In genomic region chr16:72241930-72242329, GRCh38 we compare ENCODE assay signal across 8 cellular contexts.
DNase-seq lines count a peak whose midpoint lies in the region; ATAC-seq, FAIRE-seq and TF ChIP-seq lines count a peak whose summit lies in the region.

No MANE protein-coding gene starts in this region.

- no peak overlapping the region for H3K27ac ChIP-seq in H1 (ENCODE audit: low read depth, low read length)

- POLR2A ChIA-PET in HEK293T (lab: Yijun Ruan, JAX), result no interaction called here
- POLR2A ChIA-PET in H1 (lab: Charles Lee; ENCODE audit: partially characterized antibody), result no interaction called here

- 62% methylated on average over 7 of the region's 7 CpGs; no CpG with 5 or more reads in 1 of the 2 experiments for WGBS in H1 (ENCODE audit: extremely low coverage in 1 of 2, insufficient coverage in 1 of 2, insufficient read length in 1 of 2, insufficient replicate concordance in 2 of 2, low coverage in 1 of 2, low lambda C conversion rate in 2 of 2, missing lambda C conversion rate in 1 of 2), 2 experiments

- H4K5ac ChIP-seq in H1 (ENCODE audit: insufficient read length, low read depth, low read length), result no peak overlapping the region

- no peak overlapping the region for H2BK20ac ChIP-seq in H1 (ENCODE audit: low read length)

- no peak overlapping the region for H2BK5ac ChIP-seq in H1 (ENCODE audit: low read depth, low read length)

- H3K9ac ChIP-seq in NT2/D1 (ENCODE audit: insufficient read length, low read depth) (no peak overlapping the region), H1 (replicated peaks in 1 of 4; ENCODE audit: extremely low read depth in 1 of 4, low read depth in 3 of 4, low read length in 3 of 4) (no peak overlapping the region)

- no peak overlapping the region for H4K91ac ChIP-seq in H1 (replicated peaks; ENCODE audit: insufficient read length, low read length)

- CTCF ChIA-PET in HEK293T (lab: Yijun Ruan, JAX) (interaction anchor here (0.7 kb wide), 1 partner anchor 9 kb away, joined by 3 read pairs; no protein-coding TSS in a partner anchor), H1 (lab: Charles Lee; ENCODE audit: partially characterized antibody) (interaction anchor here (0.6 to 2.9 kb wide), 16 partner anchors 11 to 614 kb away, joined by 3 to 18 read pairs (median 3); no protein-coding TSS in a partner anchor)

- peak; percentile 95 for FAIRE-seq in H1 (lab: Jason Lieb, UNC)

- H3K4me1 ChIP-seq in NT2/D1 (ENCODE audit: insufficient read depth, insufficient read length) (no peaks in the 10 kb centered on the region), H1 (replicated peaks in 1 of 4; ENCODE audit: control insufficient read depth in 3 of 4, insufficient read depth in 4 of 4, low read length in 3 of 4) (no peaks in the 10 kb centered on the region)

- H3K18ac ChIP-seq in H1 (ENCODE audit: extremely low read depth, low read length), result no peak overlapping the region

- 0 out of 2 replicates have a peak, but pooled peaks cover 3% of the 10 kb centered on the region for H3K9me3 ChIP-seq in NT2/D1 (ENCODE audit: insufficient read depth, low read length)
- H3K9me3 ChIP-seq in H1 (ENCODE audit: insufficient read depth in 2 of 2, low read depth in 1 of 2, low read length in 1 of 2), result no peaks in the 10 kb centered on the region

- H2AFZ ChIP-seq in H1 (ENCODE audit: low read length), result peak overlapping the region; percentile 74; the same call in 1 of the 2 replicates

- TF ChIP-seq RAD21 in H1 (IDR thresholded peaks at IDR 0.05 in 1 of 2, conservative IDR thresholded peaks at IDR 0.05 in 1 of 2; ENCODE audit: low read depth in 2 of 2, low read length in 2 of 2), result peak; percentile 90 to 91

- no peaks in the 10 kb centered on the region for H4K20me1 ChIP-seq in H1 (replicated peaks in 1 of 2; ENCODE audit: control insufficient read depth in 1 of 2, insufficient read depth in 2 of 2, low read length in 2 of 2)

- no peak for TF ChIP-seq POLR2A in H1 (IDR thresholded peaks at IDR 0.05; ENCODE audit: control extremely low read depth in 1 of 2, low read depth in 2 of 2, low read length in 2 of 2)

- no peak overlapping the region for H3K4me2 ChIP-seq in H1 (ENCODE audit: insufficient read depth in 1 of 2, low read depth in 2 of 2, low read length in 2 of 2)

- no peak overlapping the region for H2BK120ac ChIP-seq in H1 (replicated peaks; ENCODE audit: low read depth, low read length)

- H3K23ac ChIP-seq in H1 (ENCODE audit: insufficient read length), result no peak overlapping the region

- TF ChIP-seq EP300 in H1 (IDR thresholded peaks at IDR 0.05; ENCODE audit: borderline replicate concordance in 1 of 2, low read depth in 2 of 2, low read length in 2 of 2), result no peak

- no peak overlapping the region for H3K56ac ChIP-seq in H1 (replicated peaks; ENCODE audit: insufficient read length, low read depth, low read length)

- TF ChIP-seq CTCF in H1 (IDR thresholded peaks at IDR 0.05; ENCODE audit: control extremely low read depth in 1 of 3, insufficient read depth in 1 of 3, low read depth in 1 of 3, low read length in 3 of 3), result peak; percentile 69 to 84 (median 71)

- H3K27me3 ChIP-seq in NT2/D1 (ENCODE audit: insufficient read depth, insufficient read length) (no peaks in the 10 kb centered on the region), H1 (replicated peaks in 1 of 4; ENCODE audit: control insufficient read depth in 3 of 4, extremely low read depth in 1 of 4, insufficient read depth in 3 of 4, low read length in 3 of 4) (no peaks in the 10 kb centered on the region)

- H3K14ac ChIP-seq in H1 (ENCODE audit: insufficient read length), result no peak overlapping the region

- no peak overlapping the region for H4K8ac ChIP-seq in H1 (ENCODE audit: extremely low read depth, insufficient read depth, low read length)

- H3K79me2 ChIP-seq in H1 (ENCODE audit: control insufficient read depth in 1 of 2, insufficient read depth in 2 of 2, low read length in 2 of 2), result no peaks in the 10 kb centered on the region

- H3K36me3 ChIP-seq in NT2/D1 (ENCODE audit: insufficient read depth, insufficient read length, low read length) (no peaks in the 10 kb centered on the region), H1 (ENCODE audit: control insufficient read depth in 2 of 4, insufficient read depth in 4 of 4, low read length in 3 of 4) (no peaks in the 10 kb centered on the region)

- ATAC-seq in GM21367 (IDR thresholded peaks at IDR 0.05; ENCODE audit: unreplicated experiment) (no peak), GM21526 (IDR thresholded peaks at IDR 0.05; ENCODE audit: low FRiP score, unreplicated experiment) (no peak), HG03571 (IDR thresholded peaks at IDR 0.05; ENCODE audit: unreplicated experiment) (no peak)

- no peaks in the 10 kb centered on the region; the same call in 1 of the 2 replicates for H3K23me2 ChIP-seq in H1 (ENCODE audit: low read depth, low read length)

- H2AK5ac ChIP-seq in H1 (ENCODE audit: low read depth, low read length), result no peak overlapping the region

- no peaks in the 10 kb centered on the region for H3K79me1 ChIP-seq in H1 (ENCODE audit: low read depth, low read length)

- H2BK15ac ChIP-seq in H1 (ENCODE audit: low read length), result no peak overlapping the region

- DNase-seq in DMS 273 (lab: John Stamatoyannopoulos, UW; ENCODE audit: unreplicated experiment) (peak; percentile 80), HEK293T (ENCODE audit: extremely low spot score) (peak; percentile 63), NT2/D1 (ENCODE audit: low read depth, low spot score) (peak; percentile 23), H1 (ENCODE audit: low read depth in 1 of 2, low spot score in 2 of 2) (no peak), myocyte (ENCODE audit: low read depth) (peak; percentile 61)

- no peak overlapping the region for H2BK12ac ChIP-seq in H1 (ENCODE audit: low read depth, low read length)

- H3K4me3 ChIP-seq in NT2/D1 (ENCODE audit: insufficient read length, low read depth) (no peak overlapping the region), H1 (ENCODE audit: extremely low read depth in 1 of 4, insufficient read depth in 2 of 4, low read depth in 3 of 4, low read length in 4 of 4) (no peak overlapping the region)

- H3K4ac ChIP-seq in H1 (replicated peaks; ENCODE audit: insufficient read length, low read depth, low read length), result no peak overlapping the region

TF ChIP-seq in HEK293T, 16 proteins besides CTCF, POLR2A, EP300 and RAD21:
- TF ChIP-seq FOXA1 (IDR thresholded peaks at IDR 0.05) (no peak), ELF4 (IDR thresholded peaks at IDR 0.05) (no peak), PKNOX1 (IDR thresholded peaks at IDR 0.05) (peak; percentile 76), ARNT (IDR thresholded peaks at IDR 0.05) (no peak), NFRKB (IDR thresholded peaks at IDR 0.05) (no peak), FOXK2 (IDR thresholded peaks at IDR 0.05) (no peak), TARDBP (IDR thresholded peaks at IDR 0.05) (no peak), L3MBTL2 (conservative IDR thresholded peaks at IDR 0.05) (no peak)

TF ChIP-seq in H1, 55 proteins besides CTCF, POLR2A, EP300 and RAD21:
- TF ChIP-seq CTBP2 (IDR thresholded peaks at IDR 0.05; ENCODE audit: borderline replicate concordance, insufficient read depth, insufficient read length, low read length) (no peak), YY1 (IDR thresholded peaks at IDR 0.05; ENCODE audit: low read depth, low read length) (peak; percentile 76)

Comparison
In these comparisons a context has a peak if more than half of its experiments do, and no peak if none do; other contexts are left out.
1. DNase-seq: peak in DMS 273 (single experiment), HEK293T (single experiment), NT2/D1 (single experiment) and myocyte (single experiment); none in H1 (0 of 2).